Comparison of ENCODE assay signal across 11 cellular contexts in the genomic region with DNA sequence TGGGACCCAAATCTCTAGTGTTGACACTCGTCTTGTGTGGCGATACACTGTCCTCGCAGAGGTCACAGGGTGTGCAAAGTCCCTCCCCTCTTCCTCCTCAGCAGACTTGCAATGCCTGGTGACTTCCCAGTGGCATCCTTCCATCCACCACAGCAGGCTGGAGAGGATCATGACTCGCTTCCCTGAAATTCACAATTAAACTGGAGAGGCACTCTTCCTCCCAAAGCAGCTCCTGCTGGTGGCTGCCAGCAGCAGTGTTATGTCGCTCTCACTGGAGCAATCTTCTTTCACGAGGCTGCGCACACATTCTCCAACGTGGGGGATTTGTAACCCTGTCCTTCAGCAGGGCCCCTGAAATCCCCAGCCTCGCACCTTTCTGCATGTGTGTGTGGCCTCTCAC.
DNase-seq lines count a peak whose midpoint lies in the region; ATAC-seq and TF ChIP-seq lines count a peak whose summit lies in the region.
"Had no signal": no experiment of that assay in that cellular context is flagged by ENCODE, and none has a peak within 500 bp of the region (broad histone marks: within the 10 kb centered on the region; RNA-seq: fewer than 3 reads in every experiment).

No MANE protein-coding gene starts in this region.

- DNase-seq in COLO829 (ENCODE audit: low spot score) (peak; percentile 9), LNCaP clone FGC (ENCODE audit: low read depth) (peak; percentile 7), cerebellar cortex (ENCODE audit: low spot score) (peak; percentile 41), SIG-M5 (lab: John Stamatoyannopoulos, UW) (no peak), DMS153 treated with DMSO at 0.1 percent for 48 hours (lab: John Stamatoyannopoulos, UW; ENCODE audit: unreplicated experiment) (no peak)
- DNase-seq: right lobe of liver, T-helper 2 cell had no signal

- H3K4me3 ChIP-seq in LNCaP clone FGC (ENCODE audit: low read depth, low read length) (no peak overlapping the region), mesodermal cell (ENCODE audit: extremely low read depth, insufficient read depth, low read length, poor library complexity, severe bottlenecking) (no peak overlapping the region)
- H3K4me3 ChIP-seq: right lobe of liver had no signal

- no peak for TF ChIP-seq CTCF in LNCaP clone FGC (IDR thresholded peaks at IDR 0.05; ENCODE audit: control insufficient read depth, extremely low read depth, insufficient read depth)

- 57 to 63% methylated on average over 8 of the region's 9 CpGs for WGBS in mesodermal cell (ENCODE audit: insufficient coverage in 2 of 2), 2 experiments

- H3K4me1 ChIP-seq in mesodermal cell (ENCODE audit: control insufficient read depth, insufficient read depth, low read length, poor library complexity, severe bottlenecking) = peaks cover 18% of the 10 kb centered on the region
- H3K4me1 ChIP-seq: right lobe of liver had no signal

- no peaks in the 10 kb centered on the region for H3K36me3 ChIP-seq in mesodermal cell (ENCODE audit: control insufficient read depth, insufficient read depth, low read length)
- H3K36me3 ChIP-seq: right lobe of liver had no signal

- no peaks in the 10 kb centered on the region for H3K9me3 ChIP-seq in mesodermal cell (ENCODE audit: control insufficient read depth, low read length)
- H3K9me3 ChIP-seq: right lobe of liver had no signal

- no peak for TF ChIP-seq POLR2A in GM18505 (IDR thresholded peaks at IDR 0.05; ENCODE audit: borderline replicate concordance, extremely low read depth, insufficient read depth, insufficient read length)

- H3K27ac ChIP-seq in mesodermal cell (ENCODE audit: low read depth, low read length, severe bottlenecking) = peak overlapping the region; percentile 68
- H3K27ac ChIP-seq: KMS-11, right lobe of liver had no signal

- ATAC-seq in GM18505 (IDR thresholded peaks at IDR 0.05; ENCODE audit: unreplicated experiment) (no peak), GM21576 (IDR thresholded peaks at IDR 0.05; ENCODE audit: unreplicated experiment) (no peak)
- ATAC-seq: right lobe of liver had no signal

Comparison
In these comparisons a context has a peak if more than half of its experiments do, and no peak if none do; other contexts are left out.
1. DNase-seq: peak in COLO829 (single experiment), LNCaP clone FGC (single experiment) and cerebellar cortex (single experiment); none in SIG-M5 (single experiment) and DMS153 treated with DMSO at 0.1 percent for 48 hours (single experiment).